In the genomic region with DNA sequence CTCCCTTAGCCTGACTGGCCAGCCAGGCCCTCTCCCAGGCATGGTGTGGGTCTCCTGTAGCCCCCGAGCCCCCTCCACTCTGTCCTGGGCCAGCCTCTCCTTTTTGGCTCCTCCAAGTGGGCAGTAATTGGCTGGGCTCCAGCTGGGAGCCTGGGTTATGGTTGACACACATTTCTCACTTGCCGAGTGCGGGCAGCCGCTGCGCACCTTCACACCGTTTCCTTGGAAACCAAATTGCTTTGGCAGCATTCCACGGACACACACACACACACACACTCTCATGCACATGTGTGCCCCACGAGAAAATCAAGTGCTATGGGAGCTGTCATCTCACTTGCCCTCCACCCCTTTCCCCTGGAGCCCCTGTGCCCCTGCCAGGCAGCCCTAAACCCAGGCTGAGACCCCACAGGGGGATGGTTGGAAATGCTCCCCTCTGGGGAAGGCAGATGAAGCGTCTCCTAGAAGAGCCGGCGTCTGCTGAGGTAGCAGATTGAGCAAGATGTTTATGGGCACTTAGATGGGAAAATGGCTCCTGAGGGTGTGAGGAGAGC, we compare ENCODE assay signal across 10 cellular contexts.
DNase-seq lines count a peak whose midpoint lies in the region; ATAC-seq and TF ChIP-seq lines count a peak whose summit lies in the region.
"Had no signal": no experiment of that assay in that cellular context is flagged by ENCODE, and none has a peak within 500 bp of the region (broad histone marks: within the 10 kb centered on the region; RNA-seq: fewer than 3 reads in every experiment).

No MANE protein-coding gene starts in this region.

- H3K4me3 Mint-ChIP-seq in Calu3 (ENCODE audit: low read depth, unreplicated experiment) (no peak overlapping the region), MCF 10A (ENCODE audit: unreplicated experiment) (no peak overlapping the region)

- H3K4me3 ChIP-seq in lung = no peak overlapping the region
- H3K4me3 ChIP-seq: SJSA1, testis had no signal

- H3K27me3 Mint-ChIP-seq in Calu3 (ENCODE audit: unreplicated experiment) (peaks cover 100% of the 10 kb centered on the region), MCF 10A (ENCODE audit: insufficient read depth, unreplicated experiment) (peaks cover 56% of the 10 kb centered on the region)

- intact Hi-C loops in Calu3 (cut with micrococcal nuclease; ENCODE audit: unreplicated experiment) (no loop called here), MCF 10A (cut with micrococcal nuclease) (loop anchor here (5.0 kb wide), 1 partner anchor 456 kb away; no protein-coding TSS in a partner anchor)

- TF ChIP-seq CTCF in Calu3 (IDR thresholded peaks at IDR 0.05; ENCODE audit: unreplicated experiment) (no peak), MCF 10A (IDR thresholded peaks at IDR 0.05; ENCODE audit: unreplicated experiment) (no peak), lung (IDR thresholded peaks at IDR 0.05; ENCODE audit: control extremely low read depth, extremely low read depth) (no peak)

- CTCF ChIA-PET in Calu3 (lab: Charles Lee) (no interaction called here), MCF 10A (lab: Yijun Ruan, JAX) (interaction anchor here (0.9 to 1.7 kb wide), 3 partner anchors 9 to 463 kb away, joined by 3 to 5 read pairs (median 5); no protein-coding TSS in a partner anchor)

- ATAC-seq in lung (ENCODE audit: insufficient read depth, low FRiP score) (no peak), HG03460 (IDR thresholded peaks at IDR 0.05; ENCODE audit: unreplicated experiment) (no peak)

- H3K36me3 Mint-ChIP-seq in Calu3 (ENCODE audit: insufficient read depth, unreplicated experiment) (no peaks in the 10 kb centered on the region), MCF 10A (ENCODE audit: insufficient read depth, unreplicated experiment) (peaks cover 5% of the 10 kb centered on the region)

- no peaks in the 10 kb centered on the region for H3K27me3 ChIP-seq in lung (ENCODE audit: control insufficient read depth, insufficient read depth)
- H3K27me3 ChIP-seq: testis had no signal

- 27 to 66% methylated on average over 11 of the region's 11 CpGs for WGBS in lung, 2 donors

- DNase-seq in Calu3 = peak; percentile 23
- peak; percentile 5 for DNase-seq in NCI-H2081 treated with DMSO at 0.1 percent for 48 hours (lab: John Stamatoyannopoulos, UW)
- DNase-seq in MCF 10A (ENCODE audit: unreplicated experiment) = peak; percentile 55
- DNase-seq in lung (ENCODE audit: low spot score) = peak; percentile 37
- DNase-seq in DMS114 treated with DMSO at 0.1 percent for 48 hours (lab: John Stamatoyannopoulos, UW; ENCODE audit: unreplicated experiment) = no peak
- no peak for DNase-seq in iPS-NIHi11 (ENCODE audit: low spot score)
- DNase-seq in stimulated activated CD4-positive, alpha-beta T cell treated with anti-CD3 and anti-CD28 coated beads, Interleukin-2, amount 100 ng/mL, for 24 hours = no peak
- DNase-seq: testis had no signal

- H3K36me3 ChIP-seq in lung (ENCODE audit: control insufficient read depth in 2 of 2, insufficient read depth in 2 of 2, low read length in 2 of 2) = no peaks in the 10 kb centered on the region
- H3K36me3 ChIP-seq: SJSA1 had no signal

- no peaks in the 10 kb centered on the region for H3K4me1 ChIP-seq in lung (ENCODE audit: control insufficient read depth in 2 of 2, insufficient read depth in 2 of 2, low read length in 2 of 2)
- H3K4me1 ChIP-seq: SJSA1, testis had no signal

- no peak overlapping the region for H3K27ac ChIP-seq in lung (ENCODE audit: low read depth in 1 of 2, low read length in 1 of 2)
- H3K27ac ChIP-seq: SJSA1, testis had no signal

- POLR2A ChIA-PET in MCF 10A (lab: Yijun Ruan, JAX) = interaction anchor here (0.8 to 1.1 kb wide), 2 partner anchors 13 to 414 kb away, joined by 3 to 4 read pairs; no protein-coding TSS in a partner anchor

- BruUV-seq in Calu3 (replicated peaks; lab: Mats Ljungman, UMichigan) = no TSS peak
- BruUV-seq in MCF 10A (replicated peaks; lab: Mats Ljungman, UMichigan) = no TSS peak

- H3K27ac Mint-ChIP-seq in Calu3 (ENCODE audit: unreplicated experiment) (no peak overlapping the region), MCF 10A (ENCODE audit: low read depth, unreplicated experiment) (no peak overlapping the region)

- H3K4me1 Mint-ChIP-seq in Calu3 (ENCODE audit: low read depth, unreplicated experiment) = no peaks in the 10 kb centered on the region
- no peaks in the 10 kb centered on the region for H3K4me1 Mint-ChIP-seq in MCF 10A (ENCODE audit: insufficient read depth, unreplicated experiment)

- no peaks in the 10 kb centered on the region for H3K9me3 ChIP-seq in lung (ENCODE audit: control insufficient read depth in 2 of 2, insufficient read depth in 1 of 2, low read length in 1 of 2)
- H3K9me3 ChIP-seq: SJSA1, testis had no signal

- H3K9me3 Mint-ChIP-seq in Calu3 (ENCODE audit: low read depth, unreplicated experiment) = no peaks in the 10 kb centered on the region
- no peaks in the 10 kb centered on the region for H3K9me3 Mint-ChIP-seq in MCF 10A (ENCODE audit: unreplicated experiment)

Comparison
In these comparisons a context has a peak if more than half of its experiments do, and no peak if none do; other contexts are left out.
1. DNase-seq: peak in Calu3 (single experiment), NCI-H2081 treated with DMSO at 0.1 percent for 48 hours (single experiment), MCF 10A (single experiment) and lung (single experiment); none in DMS114 treated with DMSO at 0.1 percent for 48 hours (single experiment), iPS-NIHi11 (single experiment) and stimulated activated CD4-positive, alpha-beta T cell treated with anti-CD3 and anti-CD28 coated beads, Interleukin-2, amount 100 ng/mL, for 24 hours (0 of 2).